Comparison of ENCODE assay signal across 9 cellular contexts in genomic region chr17:58189436-58190146, GRCh38. TPM values are rescaled to one million over a fixed set of nuclear protein-coding genes. Genes with fewer than 3 reads are reported as not detected.
DNase-seq lines count a peak whose midpoint lies in the region; ATAC-seq and TF ChIP-seq lines count a peak whose summit lies in the region.
"Had no signal": no experiment of that assay in that cellular context is flagged by ENCODE, and none has a peak within 500 bp of the region (broad histone marks: within the 10 kb centered on the region; RNA-seq: fewer than 3 reads in every experiment).

No MANE protein-coding gene starts in this region.

- H3K27ac ChIP-seq in CD4-positive, alpha-beta memory T cell (ENCODE audit: low read depth, low read length) = no peak overlapping the region

- ATAC-seq in HG03565 (IDR thresholded peaks at IDR 0.05; ENCODE audit: unreplicated experiment) = no peak

- H3K36me3 ChIP-seq in CD4-positive, alpha-beta memory T cell (ENCODE audit: insufficient read depth, low read length) = no peaks in the 10 kb centered on the region

- peaks cover 3% of the 10 kb centered on the region for H3K4me1 ChIP-seq in CD4-positive, alpha-beta memory T cell (ENCODE audit: insufficient read depth, low read length)

- peaks cover 4% of the 10 kb centered on the region for H3K27me3 ChIP-seq in CD4-positive, alpha-beta memory T cell (ENCODE audit: insufficient read depth, low read length)

- H3K4me3 ChIP-seq in epithelial cell of esophagus (ENCODE audit: low read length) = no peak overlapping the region
- H3K4me3 ChIP-seq in CD4-positive, alpha-beta memory T cell (ENCODE audit: low read length in 2 of 2) = no peak overlapping the region

- DNase-seq in GM03348 (ENCODE audit: low spot score) (peak; percentile 91), NCI-H2171 (lab: John Stamatoyannopoulos, UW) (peak; percentile 13), epithelial cell of esophagus (ENCODE audit: low read depth) (peak; percentile 85), posterior cingulate gyrus (peak in 9 of 10 donors; percentile 20 to 95 (median 54)), NCI-H146 (lab: John Stamatoyannopoulos, UW) (no peak)
- no peak for DNase-seq in activated CD4-positive, alpha-beta T cell treated with anti-CD3 and anti-CD28 coated beads, Interleukin-2, amount 50 U/mL, for 48 hours
- no peak for DNase-seq in CD4-positive, alpha-beta memory T cell

- H3K36me3 Mint-ChIP-seq in CD4-positive, alpha-beta memory T cell = no peaks in the 10 kb centered on the region
- H3K36me3 Mint-ChIP-seq: activated naive CD8-positive, alpha-beta T cell had no signal

- H3K4me1 Mint-ChIP-seq in CD4-positive, alpha-beta memory T cell = peaks cover 2 to 6% (median 4%) of the 10 kb centered on the region in 4 donors

- intact Hi-C loops in posterior cingulate gyrus (cut with DNase I) = no loop called here
- intact Hi-C loops in CD4-positive, alpha-beta memory T cell (cut with micrococcal nuclease) = no loop called here

- TF ChIP-seq CTCF in epithelial cell of esophagus (IDR thresholded peaks at IDR 0.05; ENCODE audit: insufficient read depth, low read depth, low read length, missing control alignments) = no peak

- CTCF ChIA-PET in CD4-positive, alpha-beta memory T cell (lab: Charles Lee; ENCODE audit: partially characterized antibody) = interaction anchor here (2.7 kb wide), 1 partner anchor 11 kb away, joined by 17 read pairs; no protein-coding TSS in a partner anchor

- H3K27ac Mint-ChIP-seq in CD4-positive, alpha-beta memory T cell = no peak overlapping the region
- H3K27ac Mint-ChIP-seq: activated naive CD8-positive, alpha-beta T cell had no signal

- peaks cover 0 to 1% (median 0%) of the 10 kb centered on the region in 8 donors for H3K9me3 Mint-ChIP-seq in CD4-positive, alpha-beta memory T cell

- POLR2A ChIA-PET in CD4-positive, alpha-beta memory T cell (lab: Charles Lee; ENCODE audit: partially characterized antibody) = no interaction called here

- H3K27me3 Mint-ChIP-seq in CD4-positive, alpha-beta memory T cell = peaks cover 2 to 12% of the 10 kb centered on the region in 2 donors

- H3K4me3 Mint-ChIP-seq in CD4-positive, alpha-beta memory T cell = no peak overlapping the region
- H3K4me3 Mint-ChIP-seq: activated naive CD8-positive, alpha-beta T cell had no signal

- H3K9me3 ChIP-seq in CD4-positive, alpha-beta memory T cell (ENCODE audit: control insufficient read depth in 1 of 2, low read length in 2 of 2) = no peaks in the 10 kb centered on the region

RNA-seq across cellular contexts. Expression of gene EPX, which starts 2.9 kb away (rescaled TPM):
- not detected for total RNA-seq in CD4-positive, alpha-beta memory T cell
- polyA plus RNA-seq in CD4-positive, alpha-beta memory T cell = not detected

RNA-seq across cellular contexts. Expression of gene OR4D2, which starts 22.8 kb away (rescaled TPM):
- not detected for total RNA-seq in CD4-positive, alpha-beta memory T cell
- not detected for polyA plus RNA-seq in CD4-positive, alpha-beta memory T cell

RNA-seq across cellular contexts. Expression of gene MKS1, which starts 29.5 kb away (rescaled TPM):
- total RNA-seq in CD4-positive, alpha-beta memory T cell = 10 to 100 TPM; 27.7 to 29.4 TPM
- polyA plus RNA-seq in CD4-positive, alpha-beta memory T cell = 10 to 100 TPM; 12.1 to 13.7 TPM

RNA-seq across cellular contexts. Expression of gene OR4D1, which starts 41.4 kb away (rescaled TPM):
- 1 to 10 TPM; 2.0 to 2.2 TPM for total RNA-seq in CD4-positive, alpha-beta memory T cell
- 1 to 10 TPM; 1.9 to 2.0 TPM for polyA plus RNA-seq in CD4-positive, alpha-beta memory T cell

RNA-seq across cellular contexts. Expression of gene LPO, which starts 48.8 kb away (rescaled TPM):
- not detected for total RNA-seq in CD4-positive, alpha-beta memory T cell
- not detected for polyA plus RNA-seq in CD4-positive, alpha-beta memory T cell

Comparison
In these comparisons a context has a peak if more than half of its experiments do, and no peak if none do; other contexts are left out.
1. DNase-seq: peak in GM03348 (single experiment), NCI-H2171 (single experiment), epithelial cell of esophagus (single experiment) and posterior cingulate gyrus (9 of 10); none in activated CD4-positive, alpha-beta T cell treated with anti-CD3 and anti-CD28 coated beads, Interleukin-2, amount 50 U/mL, for 48 hours (0 of 2), CD4-positive, alpha-beta memory T cell (0 of 5) and NCI-H146 (single experiment).